9 cellular contexts compared by ENCODE assay signal in the genomic region with DNA sequence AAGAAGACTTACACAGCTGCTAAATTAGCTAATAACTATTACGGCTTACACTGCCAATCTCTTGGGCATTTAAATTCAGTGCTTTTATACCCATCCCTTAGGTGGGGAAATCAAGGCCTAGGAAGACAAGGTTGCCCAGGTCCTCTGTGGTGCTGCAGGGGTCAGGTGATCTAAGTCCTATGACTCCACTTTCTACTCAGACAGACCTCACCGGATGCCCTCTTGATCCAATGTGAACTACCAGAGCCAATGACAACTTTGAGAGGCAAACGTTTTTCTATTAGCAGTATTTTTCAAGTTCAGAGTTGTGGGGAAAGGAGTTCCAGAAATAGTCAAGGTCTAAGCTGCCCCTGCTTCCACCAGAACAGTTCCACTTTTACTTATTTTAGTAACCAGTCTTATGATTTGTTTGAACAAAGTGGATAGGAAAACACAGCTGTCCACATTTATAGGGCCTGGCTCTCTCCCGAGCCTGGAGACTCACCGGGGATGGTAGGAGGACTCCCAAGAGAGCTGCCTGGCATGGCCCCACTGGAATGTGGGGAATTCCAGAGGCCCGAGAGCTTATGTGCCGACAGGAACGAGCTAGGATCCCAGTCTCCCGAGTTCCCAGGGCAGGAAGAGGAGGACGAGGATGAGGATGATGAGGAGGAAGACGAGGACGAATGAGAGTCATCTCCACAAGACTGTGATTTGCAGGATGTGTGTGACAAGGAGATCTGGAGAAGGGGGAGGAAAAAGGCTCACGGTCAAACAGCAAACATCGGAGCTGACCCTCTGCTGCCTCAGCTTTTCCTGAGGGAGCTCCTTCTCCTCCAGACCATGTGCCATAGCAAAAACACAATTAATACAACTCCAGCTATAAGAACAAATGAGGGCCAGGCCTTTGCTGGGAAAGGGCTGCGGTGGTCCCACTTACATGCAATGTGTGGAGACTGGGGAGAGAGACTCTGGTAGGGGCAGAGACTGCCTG. TPM values are rescaled to one million over a fixed set of nuclear protein-coding genes. Genes with fewer than 3 reads are reported as not detected.
A peak's percentile ranks its signal among the peaks of the same experiment; 100 is the strongest.
DNase-seq lines count a peak whose midpoint lies in the region; ATAC-seq lines count a peak whose summit lies in the region.
"Had no signal": no experiment of that assay in that cellular context is flagged by ENCODE, and none has a peak within 500 bp of the region (broad histone marks: within the 10 kb centered on the region; RNA-seq: fewer than 3 reads in every experiment).

No MANE protein-coding gene starts in this region.

- H3K9me3 Mint-ChIP-seq in immature natural killer cell, result no peaks in the 10 kb centered on the region
- H3K9me3 Mint-ChIP-seq: activated naive CD8-positive, alpha-beta T cell treated with anti-CD3 and anti-CD28 coated beads, Interleukin-2, amount 10 ng/mL, durations not matched to agents 7 days and 5 days had no signal

- H3K4me3 ChIP-seq in adipocyte (ENCODE audit: low read length) (peak overlapping the region; percentile 6), skeletal muscle satellite cell (ENCODE audit: low read length) (peak overlapping the region; percentile 14)

- H3K9ac ChIP-seq in adipocyte (ENCODE audit: low read length) (peak overlapping the region; percentile 52), skeletal muscle satellite cell (ENCODE audit: low read depth, low read length) (peak overlapping the region; percentile 75)

- peak overlapping the region; percentile 70 for H3K4me2 ChIP-seq in skeletal muscle satellite cell (ENCODE audit: low read length)

- H3K27me3 Mint-ChIP-seq in immature natural killer cell (ENCODE audit: low read depth in 3 of 3), result peaks cover 0 to 4% (median 0%) of the 10 kb centered on the region in 3 donors
- H3K27me3 Mint-ChIP-seq: activated naive CD8-positive, alpha-beta T cell treated with anti-CD3 and anti-CD28 coated beads, Interleukin-2, amount 10 ng/mL, durations not matched to agents 7 days and 5 days had no signal

- DNase-seq in EH (ENCODE audit: low read depth) (peak; percentile 95), adipocyte (ENCODE audit: low read depth) (peak; percentile 86), Right ventricle myocardium superior (peak; percentile 64), immature natural killer cell (no peak), SKM-1 (lab: John Stamatoyannopoulos, UW; ENCODE audit: unreplicated experiment) (no peak)
- DNase-seq: activated naive CD8-positive, alpha-beta T cell treated with anti-CD3 and anti-CD28 coated beads, Interleukin-2, amount 10 ng/mL, durations not matched to agents 7 days and 5 days had no signal

- H3K4me3 Mint-ChIP-seq in immature natural killer cell, result no peak overlapping the region
- H3K4me3 Mint-ChIP-seq: activated naive CD8-positive, alpha-beta T cell treated with anti-CD3 and anti-CD28 coated beads, Interleukin-2, amount 10 ng/mL, durations not matched to agents 7 days and 5 days had no signal

- peaks cover 5 to 20% of the 10 kb centered on the region in 2 donors for H3K4me1 Mint-ChIP-seq in immature natural killer cell

- peaks cover 0 to 24% (median 0%) of the 10 kb centered on the region in 3 donors for H3K36me3 Mint-ChIP-seq in immature natural killer cell

- H3K27me3 ChIP-seq in adipocyte (replicated peaks; ENCODE audit: control insufficient read depth, insufficient read depth, low read length), result no peaks in the 10 kb centered on the region
- H3K27me3 ChIP-seq in skeletal muscle satellite cell (ENCODE audit: control insufficient read depth, insufficient read depth, low read length), result no peaks in the 10 kb centered on the region

- H3K36me3 ChIP-seq in adipocyte (ENCODE audit: control insufficient read depth, insufficient read depth, low read length, severe bottlenecking) (peaks cover 38% of the 10 kb centered on the region), skeletal muscle satellite cell (ENCODE audit: insufficient read depth, low read length) (peaks cover 30% of the 10 kb centered on the region)

- H3K9me3 ChIP-seq in adipocyte (ENCODE audit: control insufficient read depth, low read length), result no peaks in the 10 kb centered on the region
- H3K9me3 ChIP-seq in skeletal muscle satellite cell (replicated peaks; ENCODE audit: low read length), result no peaks in the 10 kb centered on the region

- H3K4me1 ChIP-seq in adipocyte (ENCODE audit: control insufficient read depth, insufficient read depth, low read length), result peaks cover 43% of the 10 kb centered on the region
- peaks cover 39% of the 10 kb centered on the region for H3K4me1 ChIP-seq in skeletal muscle satellite cell (ENCODE audit: control insufficient read depth, insufficient read depth, low read length)

- intact Hi-C loops in Right ventricle myocardium superior (cut with DNase I), result no loop called here

- H3K27ac Mint-ChIP-seq in immature natural killer cell, result peak overlapping the region in 2 of 6 donors; percentile 19 to 62
- H3K27ac Mint-ChIP-seq: activated naive CD8-positive, alpha-beta T cell treated with anti-CD3 and anti-CD28 coated beads, Interleukin-2, amount 10 ng/mL, durations not matched to agents 7 days and 5 days had no signal

- peak; percentile 80 for ATAC-seq in Right ventricle myocardium superior (ENCODE audit: poor library complexity)
- ATAC-seq in GM21515 (IDR thresholded peaks at IDR 0.05; ENCODE audit: unreplicated experiment), result no peak
- ATAC-seq in HG02852 (IDR thresholded peaks at IDR 0.05; ENCODE audit: unreplicated experiment), result no peak

RNA-seq across cellular contexts. Expression of a gene that starts 16.7 kb away (rescaled TPM):
- 23.2 TPM for total RNA-seq in Right ventricle myocardium superior
- 12.7 and 16.5 TPM in 2 replicates for total RNA-seq in skeletal muscle satellite cell (2012; rRNA removed)
- polyA plus RNA-seq in immature natural killer cell, result 1 to 10 TPM; 2.5 to 6.2 (median 3.4) TPM

RNA-seq across cellular contexts. Expression of a gene that starts 20.9 kb away (rescaled TPM):
- 22.6 TPM for total RNA-seq in Right ventricle myocardium superior
- total RNA-seq in skeletal muscle satellite cell (2012; rRNA removed), result 64.1 and 139 TPM in 2 replicates
- 10 to 100 TPM; 20.0 to 62.6 (median 46.4) TPM for polyA plus RNA-seq in immature natural killer cell

RNA-seq across cellular contexts. Expression of a gene that starts 28.0 kb away (rescaled TPM):
- 4.2 TPM for total RNA-seq in Right ventricle myocardium superior
- total RNA-seq in skeletal muscle satellite cell (2012; rRNA removed), result 1.0 and 3.5 TPM in 2 replicates
- polyA plus RNA-seq in immature natural killer cell, result 1 to 10 TPM in 1 of 3 donors, under 1 TPM in 1, not detected in 1; 0.48 to 1.3 TPM

RNA-seq across cellular contexts. Expression of a gene that starts 40.3 kb away (rescaled TPM):
- 37.0 TPM for total RNA-seq in Right ventricle myocardium superior
- 75.3 and 151 TPM in 2 replicates for total RNA-seq in skeletal muscle satellite cell (2012; rRNA removed)
- polyA plus RNA-seq in immature natural killer cell, result 1 to 10 TPM; 1.1 to 3.3 (median 2.3) TPM

RNA-seq across cellular contexts. Expression of a gene that starts 54.3 kb away (rescaled TPM):
- 61.0 TPM for total RNA-seq in Right ventricle myocardium superior
- 95.8 and 138 TPM in 2 replicates for total RNA-seq in skeletal muscle satellite cell (2012; rRNA removed)
- 100 to 1,000 TPM; 172 to 231 (median 178) TPM for polyA plus RNA-seq in immature natural killer cell

Comparison
In these comparisons a context has a peak if more than half of its experiments do, and no peak if none do; other contexts are left out.
1. DNase-seq: peak in EH (single experiment), adipocyte (single experiment) and Right ventricle myocardium superior (single experiment); none in immature natural killer cell (0 of 3) and SKM-1 (single experiment).